19 cellular contexts compared by ENCODE assay signal in the genomic region with DNA sequence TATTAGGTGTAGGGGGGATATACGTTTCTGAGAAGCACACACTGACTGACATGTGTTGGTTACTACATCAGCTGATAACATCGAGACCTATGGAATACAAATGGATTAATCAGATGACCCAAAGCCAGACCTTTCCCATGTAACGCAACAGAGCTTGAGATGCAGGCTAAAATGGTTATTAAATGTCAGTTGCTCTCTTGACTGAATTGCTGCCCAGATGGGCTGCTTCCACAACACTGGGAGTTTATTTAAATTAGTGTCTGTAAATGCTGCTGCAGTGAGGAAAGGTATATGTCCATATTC.
"Had no signal": no experiment of that assay in that cellular context is flagged by ENCODE, and none has a peak within 500 bp of the region (broad histone marks: within the 10 kb centered on the region; RNA-seq: fewer than 3 reads in every experiment).

No MANE protein-coding gene starts in this region.

- ATAC-seq: activated naive CD8-positive, alpha-beta T cell treated with anti-CD3 and anti-CD28 coated beads, Interleukin-2, amount 50 U/mL, for 24 hours; activated T-helper 17 cell treated with anti-CD3 and anti-CD28 coated beads, Interleukin-2, amount 50 U/mL, for 72 hours; mucosa of descending colon; naive thymus-derived CD4-positive, alpha-beta T cell; T-cell had no signal

- DNase-seq: activated CD4-positive, alpha-beta T cell treated with anti-CD3 and anti-CD28 coated beads for 1 hour; activated CD4-positive, alpha-beta T cell treated with anti-CD3 and anti-CD28 coated beads, Interleukin-2, amount 50 U/mL, for 4 hours; activated naive CD4-positive, alpha-beta T cell treated with anti-CD3 and anti-CD28 coated beads for 36 hours; activated naive CD8-positive, alpha-beta T cell treated with anti-CD3 and anti-CD28 coated beads, Interleukin-2, amount 50 U/mL, for 24 hours; esophagus squamous epithelium; mucosa of descending colon; naive thymus-derived CD4-positive, alpha-beta T cell; stimulated activated CD4-positive, alpha-beta T cell treated with anti-CD3 and anti-CD28 coated beads, Interleukin-4, amount 100 ng/mL, for 4 hours; stimulated activated CD8-positive, alpha-beta memory T cell treated with anti-CD3 and anti-CD28 coated beads, Interleukin-4, amount 100 ng/mL, for 48 hours; stimulated activated naive CD4-positive, alpha-beta T cell treated with Interleukin-2 at 50 U/mL for 16 hours; T-cell; T1000 had no signal

- H3K36me3 ChIP-seq: cardiac muscle cell, esophagus squamous epithelium, left lung had no signal

- H3K4me3 ChIP-seq: mucosa of descending colon had no signal

- FAIRE-seq: astrocyte, endothelial cell of umbilical vein, keratinocyte had no signal

- H3K27ac ChIP-seq: cardiac muscle cell, skin epidermis had no signal

- H3K9me3 ChIP-seq: esophagus squamous epithelium, left lung, mucosa of descending colon had no signal
